Comparison of ENCODE assay signal across 1 cellular context in genomic region chr4:85734446-85734845, GRCh38.
TF ChIP-seq lines count a peak whose summit lies in the region.

No MANE protein-coding gene starts in this region.

TF ChIP-seq in K562, 482 proteins besides CTCF, POLR2A, EP300 and RAD21 (continued from another document and continues in another):
- no peak for TF ChIP-seq ZNF239 (CRISPR knock-in tag; IDR thresholded peaks at IDR 0.05)
- TF ChIP-seq CAMTA2 (CRISPR knock-in tag; conservative IDR thresholded peaks at IDR 0.05) = no peak
- TF ChIP-seq NUFIP1 (IDR thresholded peaks at IDR 0.05; ENCODE audit: partially characterized antibody) = no peak
- TF ChIP-seq SRF (CRISPR knock-in tag; IDR thresholded peaks at IDR 0.05) = no peak
- TF ChIP-seq KAT2B (IDR thresholded peaks at IDR 0.05; ENCODE audit: low read depth, low read length) = no peak
- peak; percentile 23; the same call in 1 of the 2 replicates for TF ChIP-seq NFE2 (IDR thresholded peaks at IDR 0.05; ENCODE audit: low read depth)
- TF ChIP-seq MCM7 (IDR thresholded peaks at IDR 0.05) = no peak
- no peak for TF ChIP-seq ZNF311 (CRISPR knock-in tag; IDR thresholded peaks at IDR 0.05)
- no peak for TF ChIP-seq POLR2B (IDR thresholded peaks at IDR 0.05; ENCODE audit: low read depth, partially characterized antibody)
- TF ChIP-seq ZNF57 (CRISPR knock-in tag; IDR thresholded peaks at IDR 0.05) = no peak
- no peak for TF ChIP-seq SNRNP70 (optimal IDR thresholded peaks at IDR 0.05; ENCODE audit: low read depth, low read length)
- peak; percentile 85 for TF ChIP-seq ZNF384 (IDR thresholded peaks at IDR 0.05; ENCODE audit: low read depth, low read length)
- TF ChIP-seq PCBP2 (IDR thresholded peaks at IDR 0.05; ENCODE audit: low read depth, low read length, poor library complexity, severe bottlenecking) = no peak
- no peak for TF ChIP-seq ZNF695 (CRISPR knock-in tag; IDR thresholded peaks at IDR 0.05)
- no peak for TF ChIP-seq HDAC3 (IDR thresholded peaks at IDR 0.05; ENCODE audit: borderline replicate concordance, partially characterized antibody)
- TF ChIP-seq MEIS2 (IDR thresholded peaks at IDR 0.05; ENCODE audit: partially characterized antibody) = peak; percentile 40
- no peak for TF ChIP-seq EP400 (IDR thresholded peaks at IDR 0.05)
- TF ChIP-seq DMBX1 (CRISPR knock-in tag; IDR thresholded peaks at IDR 0.05; ENCODE audit: borderline replicate concordance) = no peak
- TF ChIP-seq KDM1A (IDR thresholded peaks at IDR 0.05) = peak; percentile 95 to 96
- no peak for TF ChIP-seq KAT8 (IDR thresholded peaks at IDR 0.05; ENCODE audit: low read depth)
- TF ChIP-seq POLR2AphosphoS2 (IDR thresholded peaks at IDR 0.05; ENCODE audit: low read length) = no peak
- no peak for TF ChIP-seq ZNF41 (CRISPR knock-in tag; conservative IDR thresholded peaks at IDR 0.05)
- no peak for TF ChIP-seq USF2 (CRISPR knock-in tag; IDR thresholded peaks at IDR 0.05)
- TF ChIP-seq THAP7 (CRISPR knock-in tag; IDR thresholded peaks at IDR 0.05) = no peak
- no peak for TF ChIP-seq IFI16 (CRISPR knock-in tag; IDR thresholded peaks at IDR 0.05)
- no peak for TF ChIP-seq HDAC6 (IDR thresholded peaks at IDR 0.05; ENCODE audit: low read depth, low read length)
- TF ChIP-seq FOXK1 (CRISPR knock-in tag; IDR thresholded peaks at IDR 0.05; ENCODE audit: borderline replicate concordance) = no peak
- TF ChIP-seq TCF7 (IDR thresholded peaks at IDR 0.05; ENCODE audit: borderline replicate concordance) = no peak
- no peak for TF ChIP-seq ZNF134 (CRISPR knock-in tag; conservative IDR thresholded peaks at IDR 0.05)
- no peak for TF ChIP-seq TSHZ1 (CRISPR knock-in tag; IDR thresholded peaks at IDR 0.05)
- no peak for TF ChIP-seq NR1H2 (CRISPR knock-in tag; IDR thresholded peaks at IDR 0.05)
- no peak for TF ChIP-seq SMC3 (conservative IDR thresholded peaks at IDR 0.05; ENCODE audit: insufficient read depth, low read depth, low read length)
- TF ChIP-seq ZNF707 (CRISPR knock-in tag; conservative IDR thresholded peaks at IDR 0.05) = no peak
- TF ChIP-seq FOSL1 (tag; conservative IDR thresholded peaks at IDR 0.05) = peak; percentile 99
- TF ChIP-seq ZNF75A (CRISPR knock-in tag; IDR thresholded peaks at IDR 0.05) = no peak
- TF ChIP-seq HDAC1 (IDR thresholded peaks at IDR 0.05) = peak in 1 of 2 experiments; percentile 79; a peak in 2 of 4 replicates
- no peak for TF ChIP-seq ELK1 (CRISPR knock-in tag; IDR thresholded peaks at IDR 0.05)
- no peak for TF ChIP-seq ZBTB7A (IDR thresholded peaks at IDR 0.05; ENCODE audit: borderline replicate concordance, control insufficient read depth, low read depth, low read length)
- TF ChIP-seq ZNF124 (CRISPR knock-in tag; IDR thresholded peaks at IDR 0.05) = no peak
- no peak for TF ChIP-seq ZFP30 (CRISPR knock-in tag; IDR thresholded peaks at IDR 0.05; ENCODE audit: borderline replicate concordance)
- TF ChIP-seq HMG20A (CRISPR knock-in tag; conservative IDR thresholded peaks at IDR 0.05) = peak; percentile 87
- no peak for TF ChIP-seq ZNF282 (CRISPR knock-in tag; IDR thresholded peaks at IDR 0.05)
- no peak for TF ChIP-seq L3MBTL2 (IDR thresholded peaks at IDR 0.05)
- no peak for TF ChIP-seq RBM17 (IDR thresholded peaks at IDR 0.05; ENCODE audit: borderline replicate concordance, low read depth, low read length)
- no peak for TF ChIP-seq NR0B1 (IDR thresholded peaks at IDR 0.05; ENCODE audit: partially characterized antibody)
- TF ChIP-seq SNIP1 (IDR thresholded peaks at IDR 0.05; ENCODE audit: low read depth) = no peak
- no peak for TF ChIP-seq ZNF512 (tag; IDR thresholded peaks at IDR 0.05)
- no peak for TF ChIP-seq HLTF (IDR thresholded peaks at IDR 0.05)
- no peak for TF ChIP-seq CC2D1A (IDR thresholded peaks at IDR 0.05)
- no peak for TF ChIP-seq ARNT (IDR thresholded peaks at IDR 0.05)
- no peak for TF ChIP-seq ZBTB11 (CRISPR knock-in tag; IDR thresholded peaks at IDR 0.05)
- no peak for TF ChIP-seq CLOCK (CRISPR knock-in tag; IDR thresholded peaks at IDR 0.05; ENCODE audit: borderline replicate concordance)
- TF ChIP-seq RBM34 (IDR thresholded peaks at IDR 0.05; ENCODE audit: borderline replicate concordance, insufficient read depth, low read length) = no peak
- no peak for TF ChIP-seq ZC3H11A (IDR thresholded peaks at IDR 0.05; ENCODE audit: low read depth, low read length)
- no peak for TF ChIP-seq SP2 (IDR thresholded peaks at IDR 0.05; ENCODE audit: extremely low read depth, low read depth, low read length, poor library complexity, severe bottlenecking)
- no peak for TF ChIP-seq KLF13 (tag; IDR thresholded peaks at IDR 0.05; ENCODE audit: borderline replicate concordance, low read depth)
- TF ChIP-seq RCOR1 (IDR thresholded peaks at IDR 0.05; ENCODE audit: borderline replicate concordance in 1 of 2, low read depth in 2 of 2, low read length in 2 of 2) = peak; percentile 78 to 99; a peak in 3 of 4 replicates
- TF ChIP-seq FOXJ3 (CRISPR knock-in tag; IDR thresholded peaks at IDR 0.05) = no peak
- no peak for TF ChIP-seq PHB2 (IDR thresholded peaks at IDR 0.05; ENCODE audit: low read depth)
- TF ChIP-seq TBL1XR1 (IDR thresholded peaks at IDR 0.05; ENCODE audit: low read length in 2 of 2) = no peak
- no peak for TF ChIP-seq POLR2AphosphoS5 (IDR thresholded peaks at IDR 0.05; ENCODE audit: control insufficient read depth, insufficient read depth, low read depth, low read length)
- TF ChIP-seq ILF3 (IDR thresholded peaks at IDR 0.05; ENCODE audit: borderline replicate concordance) = no peak
- no peak for TF ChIP-seq PTBP1 (IDR thresholded peaks at IDR 0.05; ENCODE audit: low read depth, low read length)
- TF ChIP-seq ZKSCAN1 (IDR thresholded peaks at IDR 0.05; ENCODE audit: low read depth, low read length) = no peak
- peak; percentile 45 for TF ChIP-seq CCNT2 (IDR thresholded peaks at IDR 0.05; ENCODE audit: borderline replicate concordance, extremely low read depth, insufficient read length, low read depth, low read length)
